Comparison of ENCODE assay signal across 38 cellular contexts in genomic region chr6:106419900-106420299, GRCh38. TPM values are rescaled to one million over a fixed set of nuclear protein-coding genes. Genes with fewer than 3 reads are reported as not detected.
"Had no signal": no experiment of that assay in that cellular context is flagged by ENCODE, and none has a peak within 500 bp of the region (broad histone marks: within the 10 kb centered on the region; RNA-seq: fewer than 3 reads in every experiment).

No MANE protein-coding gene starts in this region.

- H3K9me3 ChIP-seq: ascending aorta had no signal

- H3K4me1 ChIP-seq: ascending aorta had no signal

- H3K9me3 Mint-ChIP-seq: activated CD4-positive, alpha-beta memory T cell treated with anti-CD3 and anti-CD28 coated beads, Interleukin-2, amount 10 ng/mL, durations not matched to agents 7 days and 5 days; activated CD4-positive, alpha-beta T cell treated with anti-CD3 and anti-CD28 coated beads, Interleukin-2, amount 10 ng/mL, durations not matched to agents 7 days and 5 days; activated naive CD4-positive, alpha-beta T cell treated with anti-CD3 and anti-CD28 coated beads, Interleukin-2, amount 10 ng/mL, durations not matched to agents 7 days and 5 days; activated naive CD4-positive, alpha-beta T cell treated with anti-CD3 and anti-CD28 coated beads, Interleukin-2, amount 50 U/mL, for 24 hours; activated naive CD8-positive, alpha-beta T cell treated with anti-CD3 and anti-CD28 coated beads, Interleukin-2, amount 10 ng/mL, durations not matched to agents 7 days and 5 days; activated naive CD8-positive, alpha-beta T cell treated with anti-CD3 and anti-CD28 coated beads, Interleukin-2, amount 50 U/mL, for 24 hours; activated T-cell treated with anti-CD3 and anti-CD28 coated beads, Interleukin-2, amount 50 U/mL, for 24 hours; activated T-helper 2 cell treated with anti-CD3 and anti-CD28 coated beads, Interferon-gamma antibody, Interleukin-2, Interleukin-4, amounts not matched to agents 10 μg/mL and 5 μg/mL and 100 μg/mL, durations not matched to agents 14 hours and 24 hours and 36 hours; brain; central memory CD8-positive, alpha-beta T cell; T-helper 1 cell treated with Interleukin-12 subunit alpha and Interleukin-12 subunit beta and Interleukin-4 antibody, amounts not matched to agents 30 μg/mL and 1 μg/mL, for 36 hours; T-helper 2 cell treated with Interferon-gamma antibody and Interleukin-4, amounts not matched to agents 5 μg/mL and 100 μg/mL, for 36 hours; WTC11 had no signal

- H3K36me3 ChIP-seq: ascending aorta, cardiac muscle cell, WERI-Rb-1 had no signal

- H3K36me3 Mint-ChIP-seq: activated CD8-positive, alpha-beta memory T cell treated with anti-CD3 and anti-CD28 coated beads, Interleukin-2, amount 10 ng/mL, durations not matched to agents 7 days and 5 days; activated naive CD4-positive, alpha-beta T cell treated with anti-CD3 and anti-CD28 coated beads, Interleukin-2, amount 10 ng/mL, durations not matched to agents 7 days and 5 days; activated naive CD4-positive, alpha-beta T cell treated with anti-CD3 and anti-CD28 coated beads, Interleukin-2, amount 50 U/mL, for 24 hours; activated naive CD8-positive, alpha-beta T cell; activated naive CD8-positive, alpha-beta T cell treated with anti-CD3 and anti-CD28 coated beads, Interleukin-2, amount 10 ng/mL, durations not matched to agents 7 days and 5 days; brain; WTC11 had no signal

- ATAC-seq: activated CD4-positive, alpha-beta T cell treated with anti-CD3 and anti-CD28 coated beads for 36 hours; activated CD4-positive, CD25-positive, alpha-beta regulatory T cell treated with anti-CD3 and anti-CD28 coated beads, Interleukin-2, amount 50 U/mL, for 24 hours; activated CD8-positive, alpha-beta memory T cell treated with anti-CD3 and anti-CD28 coated beads, Interleukin-2, amount 10 ng/mL, durations not matched to agents 7 days and 5 days; activated CD8-positive, alpha-beta T cell treated with anti-CD3 and anti-CD28 coated beads, Interleukin-2, amount 10 ng/mL, durations not matched to agents 7 days and 5 days; activated naive CD8-positive, alpha-beta T cell treated with anti-CD3 and anti-CD28 coated beads, Interleukin-2, amount 50 U/mL, for 24 hours; WTC11 had no signal

- H3K4me1 Mint-ChIP-seq: activated CD4-positive, alpha-beta memory T cell treated with anti-CD3 and anti-CD28 coated beads, Interleukin-2, amount 10 ng/mL, durations not matched to agents 7 days and 5 days; activated CD4-positive, alpha-beta T cell treated with anti-CD3 and anti-CD28 coated beads for 36 hours; activated CD4-positive, alpha-beta T cell treated with anti-CD3 and anti-CD28 coated beads, Interleukin-2, amount 10 ng/mL, durations not matched to agents 7 days and 5 days; activated naive CD4-positive, alpha-beta T cell treated with anti-CD3 and anti-CD28 coated beads, Interleukin-2, amount 10 ng/mL, durations not matched to agents 7 days and 5 days; activated naive CD4-positive, alpha-beta T cell treated with anti-CD3 and anti-CD28 coated beads, Interleukin-2, amount 50 U/mL, for 24 hours; activated naive CD8-positive, alpha-beta T cell treated with anti-CD3 and anti-CD28 coated beads, Interleukin-2, amount 10 ng/mL, durations not matched to agents 7 days and 5 days; activated naive CD8-positive, alpha-beta T cell treated with anti-CD3 and anti-CD28 coated beads, Interleukin-2, amount 50 U/mL, for 24 hours; central memory CD8-positive, alpha-beta T cell had no signal

- H3K27ac ChIP-seq: ascending aorta, cardiac muscle cell, WERI-Rb-1 had no signal

- H3K27ac Mint-ChIP-seq: activated CD4-positive, alpha-beta memory T cell treated with anti-CD3 and anti-CD28 coated beads, Interleukin-2, amount 10 ng/mL, durations not matched to agents 7 days and 5 days; activated CD4-positive, alpha-beta T cell treated with anti-CD3 and anti-CD28 coated beads for 36 hours; activated CD4-positive, alpha-beta T cell treated with anti-CD3 and anti-CD28 coated beads, Interleukin-2, amount 10 ng/mL, durations not matched to agents 7 days and 5 days; activated CD8-positive, alpha-beta memory T cell treated with anti-CD3 and anti-CD28 coated beads, Interleukin-2, amount 10 ng/mL, durations not matched to agents 7 days and 5 days; activated CD8-positive, alpha-beta T cell treated with anti-CD3 and anti-CD28 coated beads, Interleukin-2, amount 10 ng/mL, durations not matched to agents 7 days and 5 days; activated naive CD4-positive, alpha-beta T cell treated with anti-CD3 and anti-CD28 coated beads, Interleukin-2, amount 10 ng/mL, durations not matched to agents 7 days and 5 days; activated naive CD4-positive, alpha-beta T cell treated with anti-CD3 and anti-CD28 coated beads, Interleukin-2, amount 50 U/mL, for 24 hours; activated naive CD8-positive, alpha-beta T cell; activated naive CD8-positive, alpha-beta T cell treated with anti-CD3 and anti-CD28 coated beads, Interleukin-2, amount 10 ng/mL, durations not matched to agents 7 days and 5 days; activated naive CD8-positive, alpha-beta T cell treated with anti-CD3 and anti-CD28 coated beads, Interleukin-2, amount 50 U/mL, for 24 hours; activated T-cell treated with anti-CD3 and anti-CD28 coated beads, Interleukin-2, amount 50 U/mL, for 24 hours; activated T-helper 2 cell treated with anti-CD3 and anti-CD28 coated beads, Interferon-gamma antibody, Interleukin-2, Interleukin-4, amounts not matched to agents 10 μg/mL and 5 μg/mL and 100 μg/mL, durations not matched to agents 14 hours and 24 hours and 36 hours; brain; T-helper 1 cell treated with Interleukin-12 subunit alpha and Interleukin-12 subunit beta and Interleukin-4 antibody, amounts not matched to agents 30 μg/mL and 1 μg/mL, for 36 hours; T-helper 2 cell treated with Interferon-gamma antibody and Interleukin-4, amounts not matched to agents 5 μg/mL and 100 μg/mL, for 36 hours had no signal

- H3K27me3 ChIP-seq: ascending aorta, cardiac muscle cell had no signal

- H3K4me3 ChIP-seq: ascending aorta, cardiac muscle cell had no signal

- H3K4me3 Mint-ChIP-seq: activated CD4-positive, alpha-beta memory T cell treated with anti-CD3 and anti-CD28 coated beads, Interleukin-2, amount 10 ng/mL, durations not matched to agents 7 days and 5 days; activated CD4-positive, alpha-beta T cell treated with anti-CD3 and anti-CD28 coated beads for 36 hours; activated CD4-positive, alpha-beta T cell treated with anti-CD3 and anti-CD28 coated beads, Interleukin-2, amount 10 ng/mL, durations not matched to agents 7 days and 5 days; activated CD8-positive, alpha-beta memory T cell treated with anti-CD3 and anti-CD28 coated beads, Interleukin-2, amount 10 ng/mL, durations not matched to agents 7 days and 5 days; activated CD8-positive, alpha-beta T cell treated with anti-CD3 and anti-CD28 coated beads, Interleukin-2, amount 10 ng/mL, durations not matched to agents 7 days and 5 days; activated naive CD4-positive, alpha-beta T cell treated with anti-CD3 and anti-CD28 coated beads, Interleukin-2, amount 10 ng/mL, durations not matched to agents 7 days and 5 days; activated naive CD4-positive, alpha-beta T cell treated with anti-CD3 and anti-CD28 coated beads, Interleukin-2, amount 50 U/mL, for 24 hours; activated naive CD8-positive, alpha-beta T cell; activated naive CD8-positive, alpha-beta T cell treated with anti-CD3 and anti-CD28 coated beads, Interleukin-2, amount 10 ng/mL, durations not matched to agents 7 days and 5 days; activated naive CD8-positive, alpha-beta T cell treated with anti-CD3 and anti-CD28 coated beads, Interleukin-2, amount 50 U/mL, for 24 hours; activated T-cell treated with anti-CD3 and anti-CD28 coated beads, Interleukin-2, amount 50 U/mL, for 24 hours; brain; central memory CD8-positive, alpha-beta T cell; T-helper 1 cell treated with Interleukin-12 subunit alpha and Interleukin-12 subunit beta and Interleukin-4 antibody, amounts not matched to agents 30 μg/mL and 1 μg/mL, for 36 hours; T-helper 2 cell treated with Interferon-gamma antibody and Interleukin-4, amounts not matched to agents 5 μg/mL and 100 μg/mL, for 36 hours; WTC11 had no signal

- DNase-seq: activated CD4-positive, alpha-beta memory T cell treated with anti-CD3 and anti-CD28 coated beads, Interleukin-2, amount 10 ng/mL, durations not matched to agents 7 days and 5 days; activated CD4-positive, alpha-beta T cell treated with anti-CD3 and anti-CD28 coated beads for 1 hour; activated CD4-positive, alpha-beta T cell treated with anti-CD3 and anti-CD28 coated beads for 36 hours; activated CD4-positive, alpha-beta T cell treated with anti-CD3 and anti-CD28 coated beads for 48 hours; activated CD4-positive, alpha-beta T cell treated with anti-CD3 and anti-CD28 coated beads, Interleukin-2, amount 10 ng/mL, durations not matched to agents 7 days and 5 days; activated CD4-positive, alpha-beta T cell treated with anti-CD3 and anti-CD28 coated beads, Interleukin-2, amount 50 U/mL, for 48 hours; activated CD4-positive, CD25-positive, alpha-beta regulatory T cell; activated CD8-positive, alpha-beta memory T cell treated with anti-CD3 and anti-CD28 coated beads for 24 hours; activated CD8-positive, alpha-beta memory T cell treated with anti-CD3 and anti-CD28 coated beads, Interleukin-2, amount 10 ng/mL, durations not matched to agents 7 days and 5 days; activated CD8-positive, alpha-beta memory T cell treated with anti-CD3 and anti-CD28 coated beads, Interleukin-2, amount 50 U/mL, for 48 hours; activated CD8-positive, alpha-beta T cell treated with anti-CD3 and anti-CD28 coated beads, Interleukin-2, amount 10 ng/mL, durations not matched to agents 7 days and 5 days; activated effector memory CD4-positive, alpha-beta T cell treated with Interleukin-2 at 50 U/mL for 16 hours; activated gamma-delta T cell; activated naive CD4-positive, alpha-beta T cell treated with anti-CD3 and anti-CD28 coated beads, Interleukin-2, amount 10 ng/mL, durations not matched to agents 7 days and 5 days; activated naive CD4-positive, alpha-beta T cell treated with Interleukin-2 at 50 U/mL for 16 hours; activated naive CD8-positive, alpha-beta T cell treated with anti-CD3 and anti-CD28 coated beads, Interleukin-2, amount 10 ng/mL, durations not matched to agents 7 days and 5 days; activated naive CD8-positive, alpha-beta T cell treated with anti-CD3 and anti-CD28 coated beads, Interleukin-2, amount 50 U/mL, for 24 hours; activated T-cell treated with anti-CD3 and anti-CD28 coated beads, Interleukin-2, amount 50 U/mL, for 24 hours; activated T-cell treated with anti-CD3 and anti-CD28 coated beads, Interleukin-2, amount 50 U/mL, for 48 hours; amygdala; anterior cingulate cortex; caudate nucleus; cerebellar nuclear complex; T-helper 1 cell; T-helper 2 cell; T-helper 9 cell; WERI-Rb-1 had no signal

RNA-seq across cellular contexts. Expression of gene CRYBG1, which starts 59.4 kb away (rescaled TPM):
- total RNA-seq: cardiac muscle cell had no signal
